ENCODE assay signal across 12 cellular contexts in the genomic region with DNA sequence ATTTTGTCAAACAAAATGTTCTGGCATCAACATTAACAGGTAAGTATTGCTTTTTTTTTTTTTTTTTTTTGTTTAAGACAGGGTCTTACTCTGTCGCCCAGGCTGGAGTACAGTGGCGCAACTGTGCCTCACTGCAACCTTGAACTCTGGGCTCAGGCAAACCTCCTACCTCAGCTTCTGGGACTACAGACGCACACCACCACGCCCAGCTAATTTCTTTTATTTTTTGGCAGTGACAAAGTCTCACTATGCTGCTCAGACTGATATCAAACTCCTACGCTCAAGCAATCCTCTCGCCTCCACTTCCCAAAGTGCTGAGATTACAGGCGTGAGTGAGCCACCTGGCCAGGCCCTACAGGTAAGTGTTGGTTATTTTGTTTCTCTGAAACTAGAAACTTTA. TPM values are rescaled to one million over a fixed set of nuclear protein-coding genes. Genes with fewer than 3 reads are reported as not detected.
DNase-seq lines count a peak whose midpoint lies in the region; TF ChIP-seq lines count a peak whose summit lies in the region.
"Had no signal": no experiment of that assay in that cellular context is flagged by ENCODE, and none has a peak within 500 bp of the region (broad histone marks: within the 10 kb centered on the region; RNA-seq: fewer than 3 reads in every experiment).

No MANE protein-coding gene starts in this region.

- POLR2A ChIA-PET in activated CD4-positive, alpha-beta T cell treated with anti-CD3 and anti-CD28 coated beads, Interleukin-2, amount 10 ng/mL, durations not matched to agents 7 days and 5 days (lab: Charles Lee), result no interaction called here

- DNase-seq in activated CD4-positive, alpha-beta T cell treated with anti-CD3 and anti-CD28 coated beads, Interleukin-2, amount 10 ng/mL, durations not matched to agents 7 days and 5 days, result no peak
- DNase-seq in activated CD4-positive, alpha-beta T cell treated with anti-CD3 and anti-CD28 coated beads for 4 hours, result no peak
- peak; percentile 63 for DNase-seq in endodermal cell
- DNase-seq in putamen (ENCODE audit: low spot score), result peak; percentile 34
- no peak for DNase-seq in effector CD4-positive, alpha-beta T cell
- no peak for DNase-seq in central memory CD4-positive, alpha-beta T cell
- DNase-seq in UCSD-AML1 (lab: John Stamatoyannopoulos, UW; ENCODE audit: unreplicated experiment), result no peak
- DNase-seq: activated CD4-positive, alpha-beta T cell treated with anti-CD3 and anti-CD28 coated beads, Interleukin-2, amount 50 U/mL, for 48 hours; DMS79 treated with DMSO at 0.1 percent for 48 hours; occipital lobe had no signal

- no peak for TF ChIP-seq CTCF in OCI-LY1 (IDR thresholded peaks at IDR 0.05; ENCODE audit: low read length)
- TF ChIP-seq CTCF in endodermal cell (conservative IDR thresholded peaks at IDR 0.05), result peak; percentile 42

- 0 out of 2 replicates have a peak, but pooled peaks cover 10% of the 10 kb centered on the region for H3F3A ChIP-seq in OCI-LY1 (ENCODE audit: insufficient read depth, low read length)

- H3K4me3 ChIP-seq in OCI-LY1 (ENCODE audit: low read depth, low read length, poor library complexity, severe bottlenecking) (peak overlapping the region; percentile 82), endodermal cell (ENCODE audit: low read length) (peak overlapping the region; percentile 99)

- H3K36me3 ChIP-seq in OCI-LY1 (ENCODE audit: insufficient read depth, low read length) (peaks cover 13% of the 10 kb centered on the region), endodermal cell (ENCODE audit: control insufficient read depth, insufficient read depth, low read length) (peaks cover 20% of the 10 kb centered on the region)

- H3K9me3 ChIP-seq in OCI-LY1 (ENCODE audit: low read length), result peaks cover 15% of the 10 kb centered on the region; the same call in 1 of the 2 replicates
- H3K9me3 ChIP-seq in endodermal cell (ENCODE audit: control insufficient read depth, low read length), result peaks cover under 1% of the 10 kb centered on the region

- CTCF ChIA-PET in activated CD4-positive, alpha-beta T cell treated with anti-CD3 and anti-CD28 coated beads, Interleukin-2, amount 10 ng/mL, durations not matched to agents 7 days and 5 days (lab: Charles Lee), result no interaction called here

- H3K27ac Mint-ChIP-seq in activated CD4-positive, alpha-beta T cell treated with anti-CD3 and anti-CD28 coated beads, Interleukin-2, amount 10 ng/mL, durations not matched to agents 7 days and 5 days, result peak overlapping the region; percentile 75
- peak overlapping the region; percentile 46 for H3K27ac Mint-ChIP-seq in endodermal cell

- peak overlapping the region; percentile 81; the same call in 1 of the 2 replicates for H3K9ac ChIP-seq in OCI-LY1 (ENCODE audit: low read length)
- peak overlapping the region; percentile 81 for H3K9ac ChIP-seq in endodermal cell (ENCODE audit: extremely low read depth, low read length, poor library complexity, severe bottlenecking)

- no peak overlapping the region for H2AFZ ChIP-seq in OCI-LY1 (ENCODE audit: low read length)

- H3K4me3 Mint-ChIP-seq in activated CD4-positive, alpha-beta T cell treated with anti-CD3 and anti-CD28 coated beads, Interleukin-2, amount 10 ng/mL, durations not matched to agents 7 days and 5 days, result peak overlapping the region; percentile 46
- H3K4me3 Mint-ChIP-seq in endodermal cell, result no peak overlapping the region

- H3K27me3 Mint-ChIP-seq in activated CD4-positive, alpha-beta T cell treated with anti-CD3 and anti-CD28 coated beads, Interleukin-2, amount 10 ng/mL, durations not matched to agents 7 days and 5 days, result no peaks in the 10 kb centered on the region
- no peaks in the 10 kb centered on the region for H3K27me3 Mint-ChIP-seq in endodermal cell (ENCODE audit: insufficient read depth)

- peak overlapping the region; percentile 99 for H3K4me2 ChIP-seq in OCI-LY1 (ENCODE audit: low read length)

- H3K79me2 ChIP-seq in OCI-LY1 (ENCODE audit: insufficient read depth, low read length), result peaks cover 66% of the 10 kb centered on the region

- H3K4me1 ChIP-seq in OCI-LY1 (ENCODE audit: insufficient read depth, low read length, severe bottlenecking), result peaks cover 36% of the 10 kb centered on the region
- H3K4me1 ChIP-seq in endodermal cell (ENCODE audit: control insufficient read depth, insufficient read depth, low read length), result peaks cover 8% of the 10 kb centered on the region

- H3K9me2 ChIP-seq in OCI-LY1 (ENCODE audit: low read depth, low read length), result no peaks in the 10 kb centered on the region

- WGBS in endodermal cell (ENCODE audit: insufficient coverage in 1 of 2, insufficient read length in 1 of 2), 2 experiments, result 55 to 100% methylated on average over 2 to 7 of the region's 7 CpGs

- no peaks in the 10 kb centered on the region for H3K27me3 ChIP-seq in OCI-LY1 (ENCODE audit: insufficient read depth, low read length)
- no peaks in the 10 kb centered on the region for H3K27me3 ChIP-seq in endodermal cell (ENCODE audit: control insufficient read depth, insufficient read depth, low read length, poor library complexity, severe bottlenecking)

- H4K20me1 ChIP-seq in OCI-LY1 (ENCODE audit: insufficient read depth, low read length), result no peaks in the 10 kb centered on the region

- H3K36me3 Mint-ChIP-seq in activated CD4-positive, alpha-beta T cell treated with anti-CD3 and anti-CD28 coated beads, Interleukin-2, amount 10 ng/mL, durations not matched to agents 7 days and 5 days (ENCODE audit: low read depth), result peaks cover 25% of the 10 kb centered on the region
- H3K36me3 Mint-ChIP-seq in endodermal cell (ENCODE audit: low read depth), result peaks cover 4% of the 10 kb centered on the region

- H3K27ac ChIP-seq in OCI-LY1 (ENCODE audit: low read depth, low read length, poor library complexity, severe bottlenecking), result peak overlapping the region; percentile 87
- no peak overlapping the region for H3K27ac ChIP-seq in endodermal cell (ENCODE audit: low read depth, low read length)

- H3K9me3 Mint-ChIP-seq in activated CD4-positive, alpha-beta T cell treated with anti-CD3 and anti-CD28 coated beads, Interleukin-2, amount 10 ng/mL, durations not matched to agents 7 days and 5 days, result peaks cover 3% of the 10 kb centered on the region
- no peaks in the 10 kb centered on the region for H3K9me3 Mint-ChIP-seq in endodermal cell

- H3K4me1 Mint-ChIP-seq in activated CD4-positive, alpha-beta T cell treated with anti-CD3 and anti-CD28 coated beads, Interleukin-2, amount 10 ng/mL, durations not matched to agents 7 days and 5 days, result peaks cover 35% of the 10 kb centered on the region
- H3K4me1 Mint-ChIP-seq in endodermal cell, result peaks cover 33% of the 10 kb centered on the region

RNA-seq across cellular contexts. Expression of gene TUT4, which starts 2.4 kb away (rescaled TPM):
- 100 to 1,000 TPM in 1 of 2 experiments, 10 to 100 TPM in 1; 88.0 to 101 TPM for total RNA-seq in activated CD4-positive, alpha-beta T cell treated with anti-CD3 and anti-CD28 coated beads, Interleukin-2, amount 10 ng/mL, durations not matched to agents 7 days and 5 days
- 100 to 1,000 TPM; 131 to 170 TPM for total RNA-seq in endodermal cell
- 85.3 TPM for polyA plus RNA-seq in endodermal cell (2013, experiment 1 of 2)
- 95.6 TPM for polyA plus RNA-seq in endodermal cell (2013, experiment 2 of 2)

RNA-seq across cellular contexts. Expression of gene GPX7, which starts 51.7 kb away (rescaled TPM):
- 10 to 100 TPM; 20.3 to 22.8 TPM for total RNA-seq in activated CD4-positive, alpha-beta T cell treated with anti-CD3 and anti-CD28 coated beads, Interleukin-2, amount 10 ng/mL, durations not matched to agents 7 days and 5 days
- total RNA-seq in endodermal cell, result 10 to 100 TPM; 17.8 to 23.7 TPM
- polyA plus RNA-seq in endodermal cell (2013, experiment 1 of 2), result 49.4 TPM
- 45.7 TPM for polyA plus RNA-seq in endodermal cell (2013, experiment 2 of 2)
- total RNA-seq: SK-MEL-5 had no signal

Comparison
In these comparisons a context has a peak if more than half of its experiments do, and no peak if none do; other contexts are left out.
1. DNase-seq: peak in endodermal cell (single experiment) and putamen (single experiment); none in activated CD4-positive, alpha-beta T cell treated with anti-CD3 and anti-CD28 coated beads, Interleukin-2, amount 10 ng/mL, durations not matched to agents 7 days and 5 days (single experiment), activated CD4-positive, alpha-beta T cell treated with anti-CD3 and anti-CD28 coated beads for 4 hours (0 of 2), effector CD4-positive, alpha-beta T cell (single experiment), central memory CD4-positive, alpha-beta T cell (single experiment) and UCSD-AML1 (single experiment).